In genomic region chr11:67956246-67956645, GRCh38 we compare ENCODE assay signal across 1 cellular context. TPM values are rescaled to one million over a fixed set of nuclear protein-coding genes. Genes with fewer than 3 reads are reported as not detected.
"Had no signal": no experiment of that assay in that cellular context is flagged by ENCODE, and none has a peak within 500 bp of the region (broad histone marks: within the 10 kb centered on the region; RNA-seq: fewer than 3 reads in every experiment).

No MANE protein-coding gene starts in this region.

RNA-seq across cellular contexts. Expression of gene ALDH3B1, which starts 53.9 kb away (rescaled TPM):
- total RNA-seq: T-helper 2 cell treated with Interferon-gamma antibody and Interleukin-4, amounts not matched to agents 100 ng/mL and 5 ng/mL, for 36 hours had no signal
